In the genomic region with DNA sequence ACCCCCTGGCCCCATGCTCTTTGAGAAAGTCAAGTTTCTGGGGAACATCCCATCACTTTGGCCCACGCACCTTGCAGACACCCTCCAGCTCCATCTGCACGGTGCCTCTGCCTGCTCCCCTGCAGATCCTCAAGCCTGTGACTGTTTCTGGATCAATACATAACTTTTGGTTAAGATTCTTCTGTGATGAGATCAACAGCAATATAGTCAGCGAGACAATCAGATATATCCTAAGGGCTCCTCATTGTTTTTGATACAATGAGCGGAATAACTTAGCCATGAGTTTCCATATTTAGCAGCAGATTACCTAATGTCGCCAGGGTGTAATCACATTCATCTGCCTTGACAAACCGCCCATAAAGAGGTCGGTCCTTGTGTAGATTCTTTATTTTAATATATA, we compare ENCODE assay signal across 30 cellular contexts.
DNase-seq lines count a peak whose midpoint lies in the region; ATAC-seq and TF ChIP-seq lines count a peak whose summit lies in the region.
"Had no signal": no experiment of that assay in that cellular context is flagged by ENCODE, and none has a peak within 500 bp of the region (broad histone marks: within the 10 kb centered on the region; RNA-seq: fewer than 3 reads in every experiment).

No MANE protein-coding gene starts in this region.

- TF ChIP-seq POLR2A in tibial nerve (IDR thresholded peaks at IDR 0.05): no peak

- peaks cover 0 to 40% (median 16%) of the 10 kb centered on the region in 9 donors for H3K4me1 ChIP-seq in heart right ventricle
- H3K4me1 ChIP-seq in tibial nerve: peaks cover 0 to 6% (median 0%) of the 10 kb centered on the region in 4 donors
- H3K4me1 ChIP-seq: gastroesophageal sphincter, SJSA1 had no signal

- H3K36me3 Mint-ChIP-seq in naive B cell: peaks cover 9 to 15% of the 10 kb centered on the region in 2 donors
- H3K36me3 Mint-ChIP-seq: CD8-positive, alpha-beta T cell; T-cell had no signal

- no peak overlapping the region for H3K4me3 ChIP-seq in heart right ventricle
- H3K4me3 ChIP-seq in tibial nerve: no peak overlapping the region
- no peak overlapping the region for H3K4me3 ChIP-seq in foreskin fibroblast (ENCODE audit: low read depth in 1 of 2, low read length in 2 of 2)
- H3K4me3 ChIP-seq: gastroesophageal sphincter, SJSA1 had no signal

- peak in 7 of 8 donors; percentile 34 to 85 (median 72) for ATAC-seq in heart right ventricle
- no peak for ATAC-seq in Right ventricle myocardium superior (ENCODE audit: poor library complexity)
- no peak for ATAC-seq in naive B cell (ENCODE audit: low read depth in 2 of 2)
- no peak for ATAC-seq in GM18867 (IDR thresholded peaks at IDR 0.05; ENCODE audit: unreplicated experiment)
- ATAC-seq: activated CD8-positive, alpha-beta T cell treated with anti-CD3 and anti-CD28 coated beads for 36 hours; CD8-positive, alpha-beta T cell; effector memory CD8-positive, alpha-beta T cell; esophagus mucosa; gastroesophageal sphincter; Panc1; T-cell had no signal

- H3K36me3 ChIP-seq in heart right ventricle (peaks cover 0 to 14% (median 0%) of the 10 kb centered on the region in 9 donors), tibial nerve (no peaks in the 10 kb centered on the region)
- H3K36me3 ChIP-seq: brain microvascular endothelial cell, gastroesophageal sphincter, SJSA1 had no signal

- peak overlapping the region in 7 of 10 donors; percentile 24 to 80 (median 64) for H3K27ac ChIP-seq in heart right ventricle
- H3K27ac ChIP-seq in tibial nerve: no peak overlapping the region
- H3K27ac ChIP-seq: brain microvascular endothelial cell, gastroesophageal sphincter, SJSA1 had no signal

- TF ChIP-seq CTCF in heart right ventricle (IDR thresholded peaks at IDR 0.05) (no peak), tibial nerve (IDR thresholded peaks at IDR 0.05) (no peak), foreskin fibroblast (IDR thresholded peaks at IDR 0.05; ENCODE audit: low read depth, low read length) (no peak), GM13976 (IDR thresholded peaks at IDR 0.05; ENCODE audit: borderline replicate concordance, control extremely low read depth, extremely low read depth, insufficient read depth, missing control alignments) (no peak)

- TF ChIP-seq EP300 in tibial nerve (IDR thresholded peaks at IDR 0.05): no peak

- intact Hi-C loops in heart right ventricle (cut with DNase I) (no loop called here), Right ventricle myocardium superior (cut with DNase I) (no loop called here)

- H3K27ac Mint-ChIP-seq in naive B cell: peak overlapping the region in 4 of 6 donors; percentile 34 to 96 (median 71)
- H3K27ac Mint-ChIP-seq: activated CD8-positive, alpha-beta T cell treated with anti-CD3 and anti-CD28 coated beads for 36 hours; CD8-positive, alpha-beta T cell; effector memory CD8-positive, alpha-beta T cell; T-cell had no signal

- no peak for DNase-seq in heart right ventricle
- no peak for DNase-seq in Right ventricle myocardium superior
- DNase-seq in dermis blood vessel endothelial cell: peak; percentile 91
- DNase-seq in naive B cell: no peak
- DNase-seq in tibial nerve (ENCODE audit: low spot score in 2 of 2): no peak
- DNase-seq in foreskin fibroblast: no peak
- DNase-seq in GM13976 (ENCODE audit: low spot score): no peak
- DNase-seq: 8988T; activated CD4-positive, CD25-positive, alpha-beta regulatory T cell treated with anti-CD3 and anti-CD28 coated beads, Interleukin-2, amount 50 U/mL, for 72 hours; activated CD8-positive, alpha-beta T cell treated with anti-CD3 and anti-CD28 coated beads for 36 hours; activated gamma-delta T cell; AML-193; brain microvascular endothelial cell; CD8-positive, alpha-beta T cell; effector memory CD8-positive, alpha-beta T cell; GDM1; Kasumi-1; kidney; mammary epithelial cell; NCI-H187; NCI-H526; nucleus accumbens; stimulated activated CD4-positive, alpha-beta T cell treated with anti-CD3 and anti-CD28 coated beads, Interleukin-4, amount 100 ng/mL, for 24 hours; stimulated activated naive CD4-positive, alpha-beta T cell treated with Interleukin-2 at 50 U/mL for 16 hours; T-cell had no signal

- H3K9me3 ChIP-seq in heart right ventricle: no peaks in the 10 kb centered on the region
- H3K9me3 ChIP-seq in tibial nerve: no peaks in the 10 kb centered on the region
- H3K9me3 ChIP-seq: gastroesophageal sphincter, SJSA1 had no signal

- peaks cover 0 to 3% (median 0%) of the 10 kb centered on the region in 7 donors for H3K9me3 Mint-ChIP-seq in naive B cell
- H3K9me3 Mint-ChIP-seq: activated CD8-positive, alpha-beta T cell treated with anti-CD3 and anti-CD28 coated beads for 36 hours; CD8-positive, alpha-beta T cell; T-cell had no signal

- H3K27me3 ChIP-seq in heart right ventricle (no peaks in the 10 kb centered on the region), tibial nerve (no peaks in the 10 kb centered on the region)
- H3K27me3 ChIP-seq: brain microvascular endothelial cell, gastroesophageal sphincter, SJSA1 had no signal

- H3K27me3 Mint-ChIP-seq in naive B cell: no peaks in the 10 kb centered on the region
- H3K27me3 Mint-ChIP-seq: activated CD8-positive, alpha-beta T cell treated with anti-CD3 and anti-CD28 coated beads for 36 hours; effector memory CD8-positive, alpha-beta T cell; T-cell had no signal

- no peak overlapping the region for H3K4me3 Mint-ChIP-seq in naive B cell
- H3K4me3 Mint-ChIP-seq: activated CD8-positive, alpha-beta T cell treated with anti-CD3 and anti-CD28 coated beads for 36 hours; CD8-positive, alpha-beta T cell; effector memory CD8-positive, alpha-beta T cell; T-cell had no signal

- peaks cover 26 to 53% (median 52%) of the 10 kb centered on the region in 3 donors for H3K4me1 Mint-ChIP-seq in naive B cell
- H3K4me1 Mint-ChIP-seq: T-cell had no signal

- WGBS in heart right ventricle, 2 donors: 58 to 59% methylated on average over 7 of the region's 7 CpGs
- 66 to 69% methylated on average over 7 of the region's 7 CpGs for WGBS in tibial nerve, 2 donors

- in situ Hi-C loops in GM13976 (cut with MboI; ENCODE audit: low sequenced_read_pairs, unreplicated experiment): no loop called here

Comparison
In these comparisons a context has a peak if more than half of its experiments do, and no peak if none do; other contexts are left out.
1. ATAC-seq: peak in heart right ventricle (7 of 8); none in Right ventricle myocardium superior (single experiment), naive B cell (0 of 2) and GM18867 (single experiment).
2. H3K27ac ChIP-seq: peak in heart right ventricle (7 of 10); none in tibial nerve (0 of 4).